Comparison of ENCODE assay signal across 17 cellular contexts in genomic region chr12:67773896-67774295, GRCh38.
A peak's percentile ranks its signal among the peaks of the same experiment; 100 is the strongest.
DNase-seq lines count a peak whose midpoint lies in the region; ATAC-seq and TF ChIP-seq lines count a peak whose summit lies in the region.
"Had no signal": no experiment of that assay in that cellular context is flagged by ENCODE, and none has a peak within 500 bp of the region (broad histone marks: within the 10 kb centered on the region; RNA-seq: fewer than 3 reads in every experiment).

No MANE protein-coding gene starts in this region.

- H4K8ac ChIP-seq in mesendoderm (ENCODE audit: low read depth, low read length): no peak overlapping the region

- H2BK120ac ChIP-seq in mesendoderm (ENCODE audit: low read depth, low read length): peak overlapping the region; percentile 79

- CTCF ChIA-PET in CD4-positive, alpha-beta memory T cell (lab: Charles Lee; ENCODE audit: partially characterized antibody): no interaction called here

- H3K4me1 ChIP-seq in mesendoderm (ENCODE audit: control insufficient read depth, low read depth, low read length) (peaks cover 11% of the 10 kb centered on the region), tibial artery (peaks cover 0 to 22% (median 7%) of the 10 kb centered on the region in 4 donors)
- no peaks in the 10 kb centered on the region for H3K4me1 ChIP-seq in CD4-positive, alpha-beta memory T cell (ENCODE audit: insufficient read depth, low read length)

- peak overlapping the region; percentile 52 for H3K56ac ChIP-seq in mesendoderm (ENCODE audit: low read length)

- intact Hi-C loops in tibial artery (cut with DNase I; ENCODE audit: low total_unique reads): no loop called here
- intact Hi-C loops in CD4-positive, alpha-beta memory T cell (cut with micrococcal nuclease): no loop called here

- no peaks in the 10 kb centered on the region for H3K36me3 ChIP-seq in mesendoderm (ENCODE audit: control insufficient read depth, insufficient read depth, low read length)
- no peaks in the 10 kb centered on the region for H3K36me3 ChIP-seq in tibial artery
- H3K36me3 ChIP-seq in CD4-positive, alpha-beta memory T cell (ENCODE audit: insufficient read depth, low read length): no peaks in the 10 kb centered on the region
- H3K36me3 ChIP-seq: BE2C, SJSA1 had no signal

- H3K4me2 ChIP-seq in mesendoderm (ENCODE audit: low read length): no peak overlapping the region

- POLR2A ChIA-PET in CD4-positive, alpha-beta memory T cell (lab: Charles Lee; ENCODE audit: partially characterized antibody): no interaction called here

- no peaks in the 10 kb centered on the region for H3K27me3 ChIP-seq in mesendoderm (ENCODE audit: insufficient read depth, low read length, poor library complexity)
- no peaks in the 10 kb centered on the region for H3K27me3 ChIP-seq in tibial artery
- no peaks in the 10 kb centered on the region for H3K27me3 ChIP-seq in CD4-positive, alpha-beta memory T cell (ENCODE audit: insufficient read depth, low read length)
- H3K27me3 ChIP-seq: BE2C, SJSA1 had no signal

- no peaks in the 10 kb centered on the region for H3K79me1 ChIP-seq in mesendoderm (ENCODE audit: low read length)

- no peak overlapping the region for H3K9ac ChIP-seq in mesendoderm (ENCODE audit: low read length)

- H3K36me3 Mint-ChIP-seq in CD4-positive, alpha-beta memory T cell: no peaks in the 10 kb centered on the region
- H3K36me3 Mint-ChIP-seq: activated naive CD4-positive, alpha-beta T cell treated with anti-CD3 and anti-CD28 coated beads, Interleukin-2, amount 50 U/mL, for 72 hours had no signal

- no peak overlapping the region for H2AK5ac ChIP-seq in mesendoderm (ENCODE audit: low read length)

- H3K9me3 ChIP-seq in tibial artery: no peaks in the 10 kb centered on the region
- H3K9me3 ChIP-seq in CD4-positive, alpha-beta memory T cell (ENCODE audit: control insufficient read depth in 1 of 2, low read length in 2 of 2): no peaks in the 10 kb centered on the region
- H3K9me3 ChIP-seq: BE2C, SJSA1 had no signal

- no peak for ATAC-seq in HG02642 (IDR thresholded peaks at IDR 0.05; ENCODE audit: poor library complexity, unreplicated experiment)
- ATAC-seq: activated naive CD4-positive, alpha-beta T cell treated with anti-CD3 and anti-CD28 coated beads, Interleukin-2, amount 50 U/mL, for 72 hours; stimulated activated naive CD8-positive, alpha-beta T cell treated with anti-CD3 and anti-CD28 coated beads, Interleukin-15, amount 100 ng/mL, for 72 hours had no signal

- H3K4ac ChIP-seq in mesendoderm (ENCODE audit: low read depth, low read length): no peak overlapping the region

- no peaks in the 10 kb centered on the region for H3K79me2 ChIP-seq in mesendoderm (ENCODE audit: control insufficient read depth, insufficient read depth, low read length)

- no peak overlapping the region for H3K27ac Mint-ChIP-seq in CD4-positive, alpha-beta memory T cell
- H3K27ac Mint-ChIP-seq: stimulated activated naive CD8-positive, alpha-beta T cell treated with anti-CD3 and anti-CD28 coated beads, Interleukin-15, amount 100 ng/mL, for 72 hours had no signal

- H2BK5ac ChIP-seq in mesendoderm (ENCODE audit: low read length): no peak overlapping the region

- no CpG with 5 or more reads among the region's 2 CpGs for WGBS in mesendoderm (ENCODE audit: extremely low coverage, insufficient coverage, low lambda C conversion rate)

- peaks cover 0 to 3% (median 0%) of the 10 kb centered on the region in 4 donors for H3K4me1 Mint-ChIP-seq in CD4-positive, alpha-beta memory T cell
- H3K4me1 Mint-ChIP-seq: stimulated activated naive CD8-positive, alpha-beta T cell treated with anti-CD3 and anti-CD28 coated beads, Interleukin-15, amount 100 ng/mL, for 72 hours had no signal

- peak overlapping the region; percentile 74 for H2BK15ac ChIP-seq in mesendoderm (replicated peaks; ENCODE audit: low read depth)

- H3K27me3 Mint-ChIP-seq in CD4-positive, alpha-beta memory T cell: no peaks in the 10 kb centered on the region
- H3K27me3 Mint-ChIP-seq: stimulated activated naive CD8-positive, alpha-beta T cell treated with anti-CD3 and anti-CD28 coated beads, Interleukin-15, amount 100 ng/mL, for 72 hours had no signal

- H3K27ac ChIP-seq in coronary artery (peak overlapping the region; percentile 12 to 20), mesendoderm (ENCODE audit: low read depth, low read length) (peak overlapping the region; percentile 39), tibial artery (peak overlapping the region; percentile 62 to 68)
- no peak overlapping the region for H3K27ac ChIP-seq in CD4-positive, alpha-beta memory T cell (ENCODE audit: low read depth, low read length)
- H3K27ac ChIP-seq: SJSA1 had no signal

- H4K5ac ChIP-seq in mesendoderm (ENCODE audit: low read length): no peak overlapping the region

- H3K4me3 ChIP-seq in coronary artery: no peak overlapping the region
- H3K4me3 ChIP-seq in mesendoderm (ENCODE audit: low read length): no peak overlapping the region
- H3K4me3 ChIP-seq in tibial artery: no peak overlapping the region
- H3K4me3 ChIP-seq in CD4-positive, alpha-beta memory T cell (ENCODE audit: low read length in 2 of 2): no peak overlapping the region
- H3K4me3 ChIP-seq: SJSA1 had no signal

- DNase-seq in LHCN-M2 (ENCODE audit: low read depth): peak; percentile 11
- no peak for DNase-seq in coronary artery (ENCODE audit: low spot score)
- DNase-seq in mesendoderm: peak; percentile 95
- no peak for DNase-seq in tibial artery
- DNase-seq in CD4-positive, alpha-beta memory T cell: no peak
- DNase-seq in NCI-H2196 (lab: John Stamatoyannopoulos, UW; ENCODE audit: unreplicated experiment): no peak
- DNase-seq: activated CD4-positive, alpha-beta T cell treated with anti-CD3 and anti-CD28 coated beads for 48 hours; BE2C; central memory CD4-positive, alpha-beta T cell; DMS 273 treated with DMSO at 0.1 percent for 48 hours; islet precursor cell; NCI-H446; stimulated activated CD4-positive, alpha-beta T cell treated with anti-CD3 and anti-CD28 coated beads, Interleukin-15, amount 100 ng/mL, for 24 hours; stimulated activated naive CD8-positive, alpha-beta T cell treated with anti-CD3 and anti-CD28 coated beads, Interleukin-15, amount 100 ng/mL, for 72 hours had no signal

- no peaks in the 10 kb centered on the region for H3K9me3 Mint-ChIP-seq in CD4-positive, alpha-beta memory T cell
- H3K9me3 Mint-ChIP-seq: activated naive CD4-positive, alpha-beta T cell treated with anti-CD3 and anti-CD28 coated beads, Interleukin-2, amount 50 U/mL, for 72 hours had no signal

- H3K23ac ChIP-seq in mesendoderm (ENCODE audit: low read length): no peak overlapping the region

- no peak overlapping the region for H3K4me3 Mint-ChIP-seq in CD4-positive, alpha-beta memory T cell
- H3K4me3 Mint-ChIP-seq: stimulated activated naive CD8-positive, alpha-beta T cell treated with anti-CD3 and anti-CD28 coated beads, Interleukin-15, amount 100 ng/mL, for 72 hours had no signal

- no peak for TF ChIP-seq CTCF in coronary artery (IDR thresholded peaks at IDR 0.05)
- no peak for TF ChIP-seq CTCF in tibial artery (IDR thresholded peaks at IDR 0.05)

- peak overlapping the region; percentile 77 for H3K18ac ChIP-seq in mesendoderm (ENCODE audit: low read length)

Comparison
In these comparisons a context has a peak if more than half of its experiments do, and no peak if none do; other contexts are left out.
1. DNase-seq: peak in LHCN-M2 (single experiment) and mesendoderm (single experiment); none in coronary artery (single experiment), tibial artery (0 of 2), CD4-positive, alpha-beta memory T cell (0 of 5) and NCI-H2196 (single experiment).